23 cellular contexts compared by ENCODE assay signal in the genomic region with DNA sequence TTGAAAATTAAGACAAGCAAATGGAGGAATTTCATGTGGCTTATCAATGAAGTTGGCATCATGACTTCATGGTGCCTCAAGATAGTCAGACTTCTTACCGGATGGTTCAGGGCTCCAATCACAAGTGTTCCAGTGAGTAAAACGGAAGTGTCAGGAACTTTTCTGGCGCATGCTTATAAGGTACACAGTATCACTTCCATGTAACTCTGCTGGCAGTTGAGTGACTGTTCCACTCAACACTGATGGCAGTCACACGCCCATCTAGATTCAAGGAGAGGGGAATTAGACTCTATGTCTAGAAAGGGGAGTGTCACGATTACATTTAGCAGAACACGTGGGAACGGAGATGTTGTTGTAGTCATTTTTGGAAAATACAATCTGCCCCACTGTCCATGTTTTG.
DNase-seq lines count a peak whose midpoint lies in the region; ATAC-seq, FAIRE-seq and TF ChIP-seq lines count a peak whose summit lies in the region.
"Had no signal": no experiment of that assay in that cellular context is flagged by ENCODE, and none has a peak within 500 bp of the region (broad histone marks: within the 10 kb centered on the region; RNA-seq: fewer than 3 reads in every experiment).

No MANE protein-coding gene starts in this region.

- H3K4me3 ChIP-seq in A549 = no peak overlapping the region
- no peak overlapping the region for H3K4me3 ChIP-seq in HEK293 (ENCODE audit: low read depth, low read length)
- H3K4me3 ChIP-seq: BLaER1 treated with 17β-estradiol and CSF1 and Interleukin-3, amounts not matched to agents 10 nM and 100 nM; GM12878 had no signal

- no peaks in the 10 kb centered on the region for H3K36me3 ChIP-seq in HEK293 (ENCODE audit: control insufficient read depth in 2 of 2, insufficient read depth in 1 of 2, low read length in 2 of 2)
- H3K36me3 ChIP-seq: BLaER1 treated with 17β-estradiol and CSF1 and Interleukin-3, amounts not matched to agents 10 nM and 100 nM had no signal

- TF ChIP-seq POLR2A in A549 (IDR thresholded peaks at IDR 0.05; ENCODE audit: low read length) = no peak

- WGBS in A549 (ENCODE audit: missing lambda C conversion rate) = 40% methylated on average over 7 of the region's 7 CpGs

- H3K4me1 Mint-ChIP-seq in WTC11 = peaks cover 34% of the 10 kb centered on the region
- peaks cover 19% of the 10 kb centered on the region for H3K4me1 Mint-ChIP-seq in endothelial cell (ENCODE audit: unreplicated experiment)

- FAIRE-seq in A549 (lab: Jason Lieb, UNC) = peak; percentile 70
- FAIRE-seq: GM12878, GM12892, GM18507 had no signal

- H3K4me3 Mint-ChIP-seq in WTC11 (no peak overlapping the region), endothelial cell (ENCODE audit: unreplicated experiment) (peak overlapping the region; percentile 63)
- H3K4me3 Mint-ChIP-seq: CD4-positive, alpha-beta T cell; CD8-positive, alpha-beta T cell had no signal

- H3K27ac ChIP-seq in A549 = no peak overlapping the region
- H3K27ac ChIP-seq in HEK293 (ENCODE audit: extremely low read depth, low read depth, low read length) = no peak overlapping the region
- H3K27ac ChIP-seq: 22Rv1; BLaER1 treated with 17β-estradiol and CSF1 and Interleukin-3, amounts not matched to agents 10 nM and 100 nM; C4-2B had no signal

- no peak for TF ChIP-seq RAD21 in A549 (conservative IDR thresholded peaks at IDR 0.05 in 1 of 2, IDR thresholded peaks at IDR 0.05 in 1 of 2)

- TF ChIP-seq EP300 in A549 (IDR thresholded peaks at IDR 0.05) = no peak

- TF ChIP-seq CTCF in A549 (IDR thresholded peaks at IDR 0.05) (no peak), HEK293 (tag by site-specific recombination; IDR thresholded peaks at IDR 0.05) (no peak), WTC11 (IDR thresholded peaks at IDR 0.05) (no peak), endothelial cell (IDR thresholded peaks at IDR 0.05; ENCODE audit: unreplicated experiment) (no peak)

- peaks cover 3% of the 10 kb centered on the region; the same call in 1 of the 2 replicates for H3K9me3 Mint-ChIP-seq in WTC11
- H3K9me3 Mint-ChIP-seq in endothelial cell (ENCODE audit: unreplicated experiment) = no peaks in the 10 kb centered on the region
- H3K9me3 Mint-ChIP-seq: CD4-positive, alpha-beta T cell had no signal

- H3K4me2 ChIP-seq in A549 = no peak overlapping the region
- H3K4me2 ChIP-seq: BLaER1 treated with 17β-estradiol and CSF1 and Interleukin-3, amounts not matched to agents 10 nM and 100 nM had no signal

- H3K27me3 Mint-ChIP-seq in WTC11 (ENCODE audit: low read depth) (peaks cover 7% of the 10 kb centered on the region), endothelial cell (ENCODE audit: unreplicated experiment) (peaks cover 11% of the 10 kb centered on the region)

- H3K36me3 Mint-ChIP-seq in WTC11 = peaks cover 6% of the 10 kb centered on the region
- peaks cover 36% of the 10 kb centered on the region for H3K36me3 Mint-ChIP-seq in endothelial cell (ENCODE audit: low read depth, unreplicated experiment)
- H3K36me3 Mint-ChIP-seq: CD8-positive, alpha-beta T cell had no signal

- H3K4me1 ChIP-seq in A549 (0 out of 3 replicates have a peak, but pooled peaks cover 5% of the 10 kb centered on the region), HEK293 (ENCODE audit: control insufficient read depth, insufficient read depth, low read length) (0 out of 2 replicates have a peak, but pooled peaks cover 2% of the 10 kb centered on the region)

- CTCF ChIA-PET in A549 (lab: Yijun Ruan, JAX) = interaction anchor here (0.6 to 2.8 kb wide), 4 partner anchors 45 to 1437 kb away, joined by 3 to 9 read pairs (median 4); no protein-coding TSS in a partner anchor
- CTCF ChIA-PET in HEK293 (lab: Yijun Ruan, JAX) = interaction anchor here (0.7 to 0.9 kb wide), 3 partner anchors 64 to 443 kb away, joined by 3 to 8 read pairs (median 3); no protein-coding TSS in a partner anchor
- CTCF ChIA-PET in WTC11 (lab: Charles Lee) = no interaction called here

- H3K9me3 ChIP-seq in A549 = peaks cover 22% of the 10 kb centered on the region; the same call in 2 of the 3 replicates
- H3K9me3 ChIP-seq in HEK293 (ENCODE audit: control insufficient read depth, insufficient read depth, low read depth, low read length) = peaks cover 3% of the 10 kb centered on the region
- H3K9me3 ChIP-seq: BLaER1 treated with 17β-estradiol and CSF1 and Interleukin-3, amounts not matched to agents 10 nM and 100 nM had no signal

- DNase-seq in A549 (ENCODE audit: low read depth in 1 of 2, low spot score in 1 of 2) (no peak), WTC11 (ENCODE audit: low spot score) (no peak), endothelial cell (ENCODE audit: low spot score) (no peak), NCI-H345 (lab: John Stamatoyannopoulos, UW) (no peak)
- DNase-seq: ACHN; CD4-positive, alpha-beta T cell; CD8-positive, alpha-beta T cell; DMS 273 treated with DMSO at 0.1 percent for 48 hours; DMS153; DMS53; DMS79; DND-41; EL; GDM1 had no signal

- ATAC-seq in A549 (no peak), WTC11 (no peak), HG03378 (IDR thresholded peaks at IDR 0.05; ENCODE audit: unreplicated experiment) (no peak), HG02623 (IDR thresholded peaks at IDR 0.05; ENCODE audit: unreplicated experiment) (no peak)
- ATAC-seq: CD8-positive, alpha-beta T cell; GM12878 had no signal

- H3K27ac Mint-ChIP-seq in WTC11 (peak overlapping the region; percentile 25; the same call in 1 of the 2 replicates), endothelial cell (ENCODE audit: unreplicated experiment) (no peak overlapping the region)
- H3K27ac Mint-ChIP-seq: CD4-positive, alpha-beta T cell; CD8-positive, alpha-beta T cell had no signal

- POLR2A ChIA-PET in A549 (lab: Yijun Ruan, JAX) (no interaction called here), HEK293 (lab: Yijun Ruan, JAX) (no interaction called here), WTC11 (lab: Charles Lee) (no interaction called here)

TF ChIP-seq in A549, 52 proteins besides CTCF, POLR2A, EP300 and RAD21 (continues in another document):
- no peak for TF ChIP-seq MAX (IDR thresholded peaks at IDR 0.05)
- no peak for TF ChIP-seq RCOR1 (IDR thresholded peaks at IDR 0.05; ENCODE audit: low read depth, low read length)
- no peak for TF ChIP-seq NFE2L2 (conservative IDR thresholded peaks at IDR 0.05; ENCODE audit: low read length)
- no peak for TF ChIP-seq JUN (IDR thresholded peaks at IDR 0.05)
- no peak for TF ChIP-seq CHD2 (IDR thresholded peaks at IDR 0.05; ENCODE audit: low read length, partially characterized antibody)
- TF ChIP-seq EHMT2 (IDR thresholded peaks at IDR 0.05; ENCODE audit: low read depth) = no peak
- no peak for TF ChIP-seq ZC3H11A (IDR thresholded peaks at IDR 0.05)
- no peak for TF ChIP-seq ESRRA (IDR thresholded peaks at IDR 0.05; ENCODE audit: borderline replicate concordance, low read length)
- no peak for TF ChIP-seq MYC (IDR thresholded peaks at IDR 0.05; ENCODE audit: borderline replicate concordance, low read length)
- no peak for TF ChIP-seq ZSCAN20 (CRISPR knock-in tag; IDR thresholded peaks at IDR 0.05)
- TF ChIP-seq RARB (CRISPR knock-in tag; IDR thresholded peaks at IDR 0.05) = no peak
- no peak for TF ChIP-seq SMC3 (IDR thresholded peaks at IDR 0.05)
- no peak for TF ChIP-seq KDM5A (IDR thresholded peaks at IDR 0.05)
- no peak for TF ChIP-seq GATA3 (IDR thresholded peaks at IDR 0.05; ENCODE audit: borderline replicate concordance)

TF ChIP-seq in HEK293, 187 proteins besides CTCF, POLR2A, EP300 and RAD21:
- no peak for TF ChIP-seq KLF16 (tag by site-specific recombination; IDR thresholded peaks at IDR 0.05)
- no peak for TF ChIP-seq ZNF341 (tag by site-specific recombination; IDR thresholded peaks at IDR 0.05; ENCODE audit: low read depth)
- TF ChIP-seq ZNF302 (tag by site-specific recombination; IDR thresholded peaks at IDR 0.05; ENCODE audit: low read depth) = peak; percentile 100
TF ChIP-seq in HEK293: peak in this region for 1.

TF ChIP-seq in WTC11, 78 proteins besides CTCF, POLR2A, EP300 and RAD21 (continues in another document):
- TF ChIP-seq ATF2 (CRISPR knock-in tag; IDR thresholded peaks at IDR 0.05; ENCODE audit: borderline replicate concordance, low read depth) (no peak), GRHL2 (CRISPR knock-in tag; IDR thresholded peaks at IDR 0.05; ENCODE audit: insufficient replicate concordance, severe bottlenecking) (no peak), CREB1 (CRISPR knock-in tag; IDR thresholded peaks at IDR 0.05) (no peak)
- TF ChIP-seq, protein P1, sequence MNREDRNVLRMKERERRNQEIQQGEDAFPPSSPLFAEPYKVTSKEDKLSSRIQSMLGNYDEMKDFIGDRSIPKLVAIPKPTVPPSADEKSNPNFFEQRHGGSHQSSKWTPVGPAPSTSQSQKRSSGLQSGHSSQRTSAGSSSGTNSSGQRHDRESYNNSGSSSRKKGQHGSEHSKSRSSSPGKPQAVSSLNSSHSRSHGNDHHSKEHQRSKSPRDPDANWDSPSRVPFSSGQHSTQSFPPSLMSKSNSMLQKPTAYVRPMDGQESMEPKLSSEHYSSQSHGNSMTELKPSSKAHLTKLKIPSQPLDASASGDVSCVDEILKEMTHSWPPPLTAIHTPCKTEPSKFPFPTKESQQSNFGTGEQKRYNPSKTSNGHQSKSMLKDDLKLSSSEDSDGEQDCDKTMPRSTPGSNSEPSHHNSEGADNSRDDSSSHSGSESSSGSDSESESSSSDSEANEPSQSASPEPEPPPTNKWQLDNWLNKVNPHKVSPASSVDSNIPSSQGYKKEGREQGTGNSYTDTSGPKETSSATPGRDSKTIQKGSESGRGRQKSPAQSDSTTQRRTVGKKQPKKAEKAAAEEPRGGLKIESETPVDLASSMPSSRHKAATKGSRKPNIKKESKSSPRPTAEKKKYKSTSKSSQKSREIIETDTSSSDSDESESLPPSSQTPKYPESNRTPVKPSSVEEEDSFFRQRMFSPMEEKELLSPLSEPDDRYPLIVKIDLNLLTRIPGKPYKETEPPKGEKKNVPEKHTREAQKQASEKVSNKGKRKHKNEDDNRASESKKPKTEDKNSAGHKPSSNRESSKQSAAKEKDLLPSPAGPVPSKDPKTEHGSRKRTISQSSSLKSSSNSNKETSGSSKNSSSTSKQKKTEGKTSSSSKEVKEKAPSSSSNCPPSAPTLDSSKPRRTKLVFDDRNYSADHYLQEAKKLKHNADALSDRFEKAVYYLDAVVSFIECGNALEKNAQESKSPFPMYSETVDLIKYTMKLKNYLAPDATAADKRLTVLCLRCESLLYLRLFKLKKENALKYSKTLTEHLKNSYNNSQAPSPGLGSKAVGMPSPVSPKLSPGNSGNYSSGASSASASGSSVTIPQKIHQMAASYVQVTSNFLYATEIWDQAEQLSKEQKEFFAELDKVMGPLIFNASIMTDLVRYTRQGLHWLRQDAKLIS (CRISPR knock-in tag; IDR thresholded peaks at IDR 0.05; ENCODE audit: borderline replicate concordance) = no peak
